Comparison of ENCODE assay signal across 20 cellular contexts in the genomic region with DNA sequence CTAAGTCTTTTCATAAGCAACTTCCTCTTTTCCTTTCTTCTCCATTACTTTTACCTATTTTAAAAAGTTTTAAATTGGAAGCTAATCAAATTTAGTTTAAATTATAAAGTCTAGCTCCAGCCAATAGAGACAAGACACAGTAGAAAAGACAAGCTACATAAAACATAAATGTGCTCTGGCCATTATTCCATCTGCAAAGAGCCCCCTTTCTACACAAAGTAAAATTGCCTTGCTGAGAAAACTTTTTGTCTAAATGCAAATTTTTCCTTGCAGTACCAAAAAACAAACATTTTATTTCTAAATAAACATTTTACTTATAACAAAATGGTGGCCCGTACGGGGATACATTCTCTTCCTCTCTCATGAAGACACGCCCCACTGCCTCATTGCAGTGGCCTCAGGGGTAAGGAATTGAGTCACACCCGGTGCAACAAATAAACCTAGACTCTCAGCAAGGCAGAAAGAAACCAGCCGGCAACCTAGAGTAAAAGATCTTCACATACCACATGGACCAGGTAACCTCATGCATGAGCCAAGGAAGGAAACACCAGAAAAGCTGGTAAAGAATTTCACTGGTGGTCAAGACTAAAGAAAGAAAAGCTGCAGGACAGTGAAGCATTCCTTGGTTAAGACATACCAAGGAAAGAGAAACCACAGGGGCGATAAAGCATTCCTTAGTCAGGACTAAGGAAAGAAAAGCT.
A peak's percentile ranks its signal among the peaks of the same experiment; 100 is the strongest.
DNase-seq lines count a peak whose midpoint lies in the region; ATAC-seq and TF ChIP-seq lines count a peak whose summit lies in the region.
"Had no signal": no experiment of that assay in that cellular context is flagged by ENCODE, and none has a peak within 500 bp of the region (broad histone marks: within the 10 kb centered on the region; RNA-seq: fewer than 3 reads in every experiment).

No MANE protein-coding gene starts in this region.

- H2BK120ac ChIP-seq in IMR-90 (ENCODE audit: low read depth, low read length), result no peak overlapping the region

- H3K23ac ChIP-seq in IMR-90 (ENCODE audit: low read depth, low read length), result no peak overlapping the region

- H3K18ac ChIP-seq in IMR-90 (ENCODE audit: low read depth, low read length), result no peak overlapping the region

- no peak overlapping the region for H2AFZ ChIP-seq in IMR-90 (replicated peaks; ENCODE audit: low read length, poor library complexity)
- peak overlapping the region; percentile 45 for H2AFZ ChIP-seq in smooth muscle cell (ENCODE audit: low read depth)
- no peak overlapping the region for H2AFZ ChIP-seq in GM23248

- H3K9me1 ChIP-seq in IMR-90 (ENCODE audit: insufficient read depth, low read length), result peaks cover 3% of the 10 kb centered on the region; the same call in 1 of the 2 replicates

- no peak overlapping the region for H4K8ac ChIP-seq in IMR-90 (ENCODE audit: low read depth in 2 of 2, low read length in 2 of 2)

- H3K79me1 ChIP-seq in IMR-90 (ENCODE audit: low read depth in 1 of 2, low read length in 2 of 2), result peaks cover 32 to 33% of the 10 kb centered on the region in 2 experiments

- H3K4ac ChIP-seq in IMR-90 (ENCODE audit: low read depth, low read length), result no peak overlapping the region

- WGBS in IMR-90 (ENCODE audit: extremely low coverage in 2 of 2, insufficient read length in 1 of 2), 2 experiments, result 87% methylated on average over 3 of the region's 6 CpGs; no CpG with 5 or more reads in 1 of the 2 experiments
- WGBS in smooth muscle cell (ENCODE audit: low lambda C conversion rate), result 10% methylated on average over 6 of the region's 6 CpGs
- WGBS in GM23248 (ENCODE audit: low coverage in 1 of 2, low lambda C conversion rate in 2 of 2, missing lambda C conversion rate in 2 of 2), 2 experiments, result 95 to 98% methylated on average over 6 of the region's 6 CpGs

- dilution Hi-C loops in IMR-90 (cut with HindIII; ENCODE audit: low sequenced_read_pairs, unreplicated experiment), result no loop called here

- no peak overlapping the region for H4K91ac ChIP-seq in IMR-90 (ENCODE audit: insufficient read depth, low read depth, low read length)

- H4K20me1 ChIP-seq in IMR-90 (ENCODE audit: insufficient read depth, low read length) (no peaks in the 10 kb centered on the region), smooth muscle cell (ENCODE audit: low read depth) (no peaks in the 10 kb centered on the region), GM23248 (ENCODE audit: insufficient read depth) (no peaks in the 10 kb centered on the region)

- CTCF ChIA-PET in IMR-90 (lab: Yijun Ruan, JAX), result no interaction called here

- H2BK20ac ChIP-seq in IMR-90 (ENCODE audit: low read depth, low read length), result no peak overlapping the region

- in situ Hi-C loops in IMR-90 (cut with MboI; ENCODE audit: low sequenced_read_pairs), result no loop called here
- in situ Hi-C loops in astrocyte of the spinal cord (cut with HindIII; ENCODE audit: low sequenced_read_pairs), result no loop called here
- in situ Hi-C loops in GM23248 (cut with MboI), result no loop called here

- H3K4me3 ChIP-seq in IMR-90 (ENCODE audit: insufficient read depth, low read depth, low read length) (no peak overlapping the region), astrocyte of the spinal cord (ENCODE audit: low read depth, low read length) (no peak overlapping the region), smooth muscle cell (peak overlapping the region; percentile 47), GM23248 (no peak overlapping the region)
- H3K4me3 ChIP-seq: sigmoid colon, transverse colon had no signal

- no peak overlapping the region for H2BK15ac ChIP-seq in IMR-90 (ENCODE audit: low read depth, low read length)

- H3K9me3 ChIP-seq in IMR-90 (ENCODE audit: control insufficient read depth, insufficient read depth, low read length) (peaks cover 10% of the 10 kb centered on the region), smooth muscle cell (replicated peaks; ENCODE audit: low read depth) (no peaks in the 10 kb centered on the region), GM23248 (ENCODE audit: low read depth) (peaks cover 4% of the 10 kb centered on the region)

- peaks cover 10% of the 10 kb centered on the region; the same call in 1 of the 2 replicates for H3K36me3 ChIP-seq in IMR-90 (ENCODE audit: control insufficient read depth, insufficient read depth, low read length)
- no peaks in the 10 kb centered on the region for H3K36me3 ChIP-seq in smooth muscle cell (ENCODE audit: low read depth)
- H3K36me3 ChIP-seq in GM23248 (ENCODE audit: low read depth), result peaks cover 9% of the 10 kb centered on the region
- H3K36me3 ChIP-seq: sigmoid colon had no signal

- H3K4me1 ChIP-seq in IMR-90 (ENCODE audit: control insufficient read depth, insufficient read depth, low read length) (peaks cover 9% of the 10 kb centered on the region), smooth muscle cell (ENCODE audit: low read depth) (peaks cover 29% of the 10 kb centered on the region), GM23248 (ENCODE audit: insufficient read depth) (peaks cover 8% of the 10 kb centered on the region; the same call in 1 of the 2 replicates)

- H3K9ac ChIP-seq in IMR-90 (ENCODE audit: low read depth, low read length), result no peak overlapping the region
- H3K9ac ChIP-seq in smooth muscle cell (ENCODE audit: low read depth), result peak overlapping the region; percentile 80
- H3K9ac ChIP-seq in GM23248, result no peak overlapping the region

- H3K27me3 ChIP-seq in IMR-90 (ENCODE audit: control insufficient read depth, insufficient read depth, low read length) (no peaks in the 10 kb centered on the region), smooth muscle cell (ENCODE audit: low read depth) (no peaks in the 10 kb centered on the region), GM23248 (replicated peaks; ENCODE audit: insufficient read depth) (no peaks in the 10 kb centered on the region)
- H3K27me3 ChIP-seq: sigmoid colon, transverse colon had no signal

- no peak overlapping the region for H3K14ac ChIP-seq in IMR-90 (replicated peaks; ENCODE audit: low read depth, low read length)

- TF ChIP-seq POLR2A in IMR-90 (IDR thresholded peaks at IDR 0.05; ENCODE audit: low read depth, low read length) (no peak), erythroblast (IDR thresholded peaks at IDR 0.05; ENCODE audit: low read length) (no peak)

- TF ChIP-seq CTCF in IMR-90 (conservative IDR thresholded peaks at IDR 0.05; ENCODE audit: low read depth, low read length) (no peak), astrocyte of the spinal cord (IDR thresholded peaks at IDR 0.05; ENCODE audit: low read depth, low read length) (no peak), smooth muscle cell (IDR thresholded peaks at IDR 0.05; ENCODE audit: borderline replicate concordance, insufficient read depth, poor library complexity, severe bottlenecking) (no peak)

- H2BK5ac ChIP-seq in IMR-90 (ENCODE audit: low read depth, low read length, poor library complexity, severe bottlenecking), result no peak overlapping the region

- H4K5ac ChIP-seq in IMR-90 (ENCODE audit: low read depth, low read length), result no peak overlapping the region

- BruUV-seq in IMR-90 (replicated peaks; lab: Mats Ljungman, UMichigan), result no TSS peak

- H3K79me2 ChIP-seq in smooth muscle cell (ENCODE audit: low read depth) (peaks cover 43% of the 10 kb centered on the region), GM23248 (ENCODE audit: insufficient read depth) (peaks cover 63% of the 10 kb centered on the region)

- H3K56ac ChIP-seq in IMR-90 (ENCODE audit: extremely low read depth, insufficient read depth, low read length), result no peak overlapping the region

- intact Hi-C loops in IMR-90 (cut with micrococcal nuclease) (no loop called here), posterior vena cava (cut with DNase I) (no loop called here)

- H3K27ac ChIP-seq in IMR-90 (ENCODE audit: insufficient read depth, low read length), result no peak overlapping the region
- H3K27ac ChIP-seq in smooth muscle cell (ENCODE audit: low read depth), result peak overlapping the region; percentile 94
- no peak overlapping the region for H3K27ac ChIP-seq in GM23248
- H3K27ac ChIP-seq: sigmoid colon, transverse colon had no signal

- no peak for ATAC-seq in IMR-90 (ENCODE audit: low read depth)
- ATAC-seq: effector memory CD8-positive, alpha-beta T cell had no signal

- TF ChIP-seq RAD21 in IMR-90 (IDR thresholded peaks at IDR 0.05; ENCODE audit: low read length), result no peak

- no peak overlapping the region for H3K4me2 ChIP-seq in IMR-90 (ENCODE audit: low read depth, low read length)
- H3K4me2 ChIP-seq in smooth muscle cell, result peak overlapping the region; percentile 87
- H3K4me2 ChIP-seq in GM23248 (ENCODE audit: unreplicated experiment), result no peak overlapping the region

- POLR2A ChIA-PET in IMR-90 (lab: Charles Lee; ENCODE audit: unreplicated experiment), result no interaction called here

- H3F3A ChIP-seq in smooth muscle cell (ENCODE audit: low read depth) (peaks cover 22% of the 10 kb centered on the region), GM23248 (ENCODE audit: insufficient read depth) (no peaks in the 10 kb centered on the region)

- H2AK5ac ChIP-seq in IMR-90 (ENCODE audit: low read depth, low read length), result no peak overlapping the region

- no peaks in the 10 kb centered on the region for H3K9me2 ChIP-seq in GM23248 (ENCODE audit: insufficient read depth)

- H2AK9ac ChIP-seq in IMR-90 (replicated peaks; ENCODE audit: low read depth, low read length, poor library complexity), result no peak overlapping the region

- DNase-seq in IMR-90 (peak; percentile 26), astrocyte of the spinal cord (ENCODE audit: low read depth, low spot score) (peak; percentile 76), islet precursor cell (peak; percentile 96), smooth muscle cell (lab: John Stamatoyannopoulos, UW; ENCODE audit: unreplicated experiment) (no peak), erythroblast (lab: John Stamatoyannopoulos, UW) (no peak), GM23248 (no peak), posterior vena cava (ENCODE audit: low spot score) (no peak), retina (no peak)
- DNase-seq: activated CD4-positive, alpha-beta memory T cell treated with anti-CD3 and anti-CD28 coated beads for 36 hours; activated naive CD4-positive, alpha-beta T cell; cerebellar nuclear complex; effector memory CD8-positive, alpha-beta T cell; Karpas-422; kidney glomerular epithelial cell; NCI-H2171; NCI-H748 treated with DMSO at 0.1 percent for 48 hours; occipital lobe; sigmoid colon; stimulated activated CD4-positive, alpha-beta T cell treated with anti-CD3 and anti-CD28 coated beads, Interleukin-1b, Interleukin-23, amount 100 ng/mL, for 48 hours; transverse colon had no signal

TF ChIP-seq in IMR-90, 13 proteins besides CTCF, POLR2A, EP300 and RAD21 (continues in another document):
- no peak for TF ChIP-seq RCOR1 (IDR thresholded peaks at IDR 0.05; ENCODE audit: insufficient replicate concordance, low read length)
- TF ChIP-seq CHD1 (IDR thresholded peaks at IDR 0.05; ENCODE audit: low read depth, low read length), result no peak
- TF ChIP-seq FOS (IDR thresholded peaks at IDR 0.05; ENCODE audit: low read depth, low read length), result no peak

Comparison
In these comparisons a context has a peak if more than half of its experiments do, and no peak if none do; other contexts are left out.
1. DNase-seq: peak in IMR-90 (single experiment), astrocyte of the spinal cord (single experiment) and islet precursor cell (single experiment); none in smooth muscle cell (single experiment), erythroblast (0 of 2), GM23248 (single experiment), posterior vena cava (single experiment) and retina (single experiment).